Comparison of ENCODE assay signal across 8 cellular contexts in genomic region chrX:119690921-119691716, GRCh38. TPM values are rescaled to one million over a fixed set of nuclear protein-coding genes. Genes with fewer than 3 reads are reported as not detected.
DNase-seq lines count a peak whose midpoint lies in the region; ATAC-seq lines count a peak whose summit lies in the region.

No MANE protein-coding gene starts in this region.

- DNase-seq in ELR (ENCODE audit: low read depth) (peak; percentile 67), OCI-M1 (lab: John Stamatoyannopoulos, UW) (peak; percentile 93), naive B cell (no peak), glomerular visceral epithelial cell (ENCODE audit: extremely low spot score) (no peak), T1000 (lab: John Stamatoyannopoulos, UW) (no peak), COR-L47 (lab: John Stamatoyannopoulos, UW) (no peak)

- peak overlapping the region; percentile 98 for H3K4me3 Mint-ChIP-seq in activated naive CD8-positive, alpha-beta T cell
- H3K4me3 Mint-ChIP-seq in naive B cell = peak overlapping the region; percentile 93 to 100 (median 96)

- peaks cover 38% of the 10 kb centered on the region for H3K4me1 Mint-ChIP-seq in activated naive CD8-positive, alpha-beta T cell (ENCODE audit: low read depth)
- H3K4me1 Mint-ChIP-seq in naive B cell = peaks cover 45 to 86% (median 57%) of the 10 kb centered on the region in 3 donors

- H3K36me3 Mint-ChIP-seq in activated naive CD8-positive, alpha-beta T cell = peaks cover 2% of the 10 kb centered on the region
- no peaks in the 10 kb centered on the region for H3K36me3 Mint-ChIP-seq in naive B cell

- H3K9me3 Mint-ChIP-seq in activated naive CD8-positive, alpha-beta T cell (ENCODE audit: low read depth) = no peaks in the 10 kb centered on the region
- peaks cover 0 to 2% (median 0%) of the 10 kb centered on the region in 7 donors for H3K9me3 Mint-ChIP-seq in naive B cell

- ATAC-seq in naive B cell (ENCODE audit: low read depth in 2 of 2) = no peak
- ATAC-seq in HG03565 (IDR thresholded peaks at IDR 0.05; ENCODE audit: unreplicated experiment) = no peak

- peak overlapping the region; percentile 97 for H3K27ac Mint-ChIP-seq in activated naive CD8-positive, alpha-beta T cell
- peak overlapping the region; percentile 45 to 99 (median 84) for H3K27ac Mint-ChIP-seq in naive B cell

- no peaks in the 10 kb centered on the region for H3K27me3 Mint-ChIP-seq in activated naive CD8-positive, alpha-beta T cell
- no peaks in the 10 kb centered on the region for H3K27me3 Mint-ChIP-seq in naive B cell

RNA-seq across cellular contexts. Expression of gene SEPTIN6, which starts 1.8 kb away (rescaled TPM):
- 100 to 1,000 TPM in 5 of 6 donors, 10 to 100 TPM in 1; 78.8 to 189 (median 150) TPM for polyA plus RNA-seq in naive B cell (ENCODE audit: low read depth in 6 of 6)

Comparison
In these comparisons a context has a peak if more than half of its experiments do, and no peak if none do; other contexts are left out.
1. DNase-seq: peak in ELR (single experiment) and OCI-M1 (single experiment); none in naive B cell (single experiment), glomerular visceral epithelial cell (single experiment), T1000 (single experiment) and COR-L47 (single experiment).